In genomic region chr10:99593312-99593711, GRCh38 we compare ENCODE assay signal across 18 cellular contexts. TPM values are rescaled to one million over a fixed set of nuclear protein-coding genes. Genes with fewer than 3 reads are reported as not detected.
A peak's percentile ranks its signal among the peaks of the same experiment; 100 is the strongest.
DNase-seq lines count a peak whose midpoint lies in the region; ATAC-seq, FAIRE-seq and TF ChIP-seq lines count a peak whose summit lies in the region.
"Had no signal": no experiment of that assay in that cellular context is flagged by ENCODE, and none has a peak within 500 bp of the region (broad histone marks: within the 10 kb centered on the region; RNA-seq: fewer than 3 reads in every experiment).

No MANE protein-coding gene starts in this region.

- POLR2A ChIA-PET in HepG2 (lab: Yijun Ruan, JAX): no interaction called here
- POLR2A ChIA-PET in CD4-positive, alpha-beta memory T cell (lab: Charles Lee; ENCODE audit: partially characterized antibody): no interaction called here

- H3K36me3 ChIP-seq in HepG2 (replicated peaks in 1 of 2; ENCODE audit: control insufficient read depth in 1 of 2, insufficient read depth in 2 of 2, low read length in 2 of 2) (no peaks in the 10 kb centered on the region), right lobe of liver (no peaks in the 10 kb centered on the region), liver (ENCODE audit: control insufficient read depth in 4 of 4, insufficient read depth in 3 of 4, low read depth in 1 of 4, low read length in 3 of 4) (no peaks in the 10 kb centered on the region)
- H3K36me3 ChIP-seq in CD4-positive, alpha-beta memory T cell (ENCODE audit: insufficient read depth, low read length): no peaks in the 10 kb centered on the region

- H3K4me1 ChIP-seq in HepG2 (ENCODE audit: insufficient read depth, low read length): peaks cover 8% of the 10 kb centered on the region
- no peaks in the 10 kb centered on the region for H3K4me1 ChIP-seq in right lobe of liver
- H3K4me1 ChIP-seq in liver (ENCODE audit: control insufficient read depth in 4 of 4, insufficient read depth in 4 of 4, low read length in 3 of 4): no peaks in the 10 kb centered on the region
- H3K4me1 ChIP-seq in CD4-positive, alpha-beta memory T cell (ENCODE audit: insufficient read depth, low read length): no peaks in the 10 kb centered on the region

- H3K4me3 ChIP-seq in HepG2 (replicated peaks in 1 of 3; ENCODE audit: insufficient read depth in 1 of 3, low read depth in 2 of 3, low read length in 3 of 3): no peak overlapping the region
- H3K4me3 ChIP-seq in right lobe of liver: no peak overlapping the region
- no peak overlapping the region for H3K4me3 ChIP-seq in liver (ENCODE audit: low read depth in 1 of 3, low read length in 3 of 3)
- H3K4me3 ChIP-seq in CD4-positive, alpha-beta memory T cell (ENCODE audit: low read length in 2 of 2): no peak overlapping the region
- H3K4me3 ChIP-seq: SK-N-MC had no signal

- DNase-seq in HepG2 (ENCODE audit: low spot score) (peak; percentile 47), right lobe of liver (no peak), SW480 (ENCODE audit: low spot score) (peak; percentile 50), posterior cingulate gyrus (no peak)
- no peak for DNase-seq in CD4-positive, alpha-beta memory T cell
- DNase-seq in activated CD4-positive, alpha-beta T cell treated with anti-CD3 and anti-CD28 coated beads, Interleukin-2, amount 50 U/mL, for 1 hour: no peak
- DNase-seq in activated CD4-positive, alpha-beta T cell treated with anti-CD3 and anti-CD28 coated beads for 1 hour: no peak
- DNase-seq: AML-193, EL, H7, Karpas-422, NCI-H1436, NCI-H2107, NCI-H345, PC-3 had no signal

- FAIRE-seq in HepG2 (lab: Jason Lieb, UNC): no peak

- no peaks in the 10 kb centered on the region for H3K36me3 Mint-ChIP-seq in CD4-positive, alpha-beta memory T cell

- TF ChIP-seq POLR2A in HepG2 (IDR thresholded peaks at IDR 0.05; ENCODE audit: insufficient read depth in 1 of 2, low read depth in 2 of 2, low read length in 2 of 2) (no peak), right lobe of liver (IDR thresholded peaks at IDR 0.05) (no peak)

- 2% methylated on average over 5 of the region's 5 CpGs for WGBS in HepG2 (ENCODE audit: low lambda C conversion rate)
- WGBS in right lobe of liver (ENCODE audit: insufficient coverage, low coverage, low lambda C conversion rate, missing lambda C conversion rate): 45% methylated on average over 4 of the region's 5 CpGs
- WGBS in liver: 61% methylated on average over 5 of the region's 5 CpGs

- in situ Hi-C loops in HepG2 (cut with HindIII; ENCODE audit: extremely low pct_ligation_motif_present, low pct_unique_long_range_greater_than_20kb): no loop called here

- no peak overlapping the region for H2AFZ ChIP-seq in HepG2 (ENCODE audit: low read length)

- H3K9me3 ChIP-seq in HepG2 (ENCODE audit: low read length): no peaks in the 10 kb centered on the region
- no peaks in the 10 kb centered on the region for H3K9me3 ChIP-seq in right lobe of liver
- H3K9me3 ChIP-seq in liver (ENCODE audit: control insufficient read depth in 4 of 4, low read length in 3 of 4): no peaks in the 10 kb centered on the region
- H3K9me3 ChIP-seq in CD4-positive, alpha-beta memory T cell (ENCODE audit: control insufficient read depth in 1 of 2, low read length in 2 of 2): no peaks in the 10 kb centered on the region

- no peak overlapping the region for H3K9ac ChIP-seq in HepG2 (ENCODE audit: insufficient read depth, low read depth, low read length)
- no peak overlapping the region for H3K9ac ChIP-seq in liver (ENCODE audit: low read depth in 1 of 2, low read length in 2 of 2)

- TF ChIP-seq RAD21 in HepG2 (CRISPR knock-in tag; IDR thresholded peaks at IDR 0.05): no peak
- no peak for TF ChIP-seq RAD21 in liver (IDR thresholded peaks at IDR 0.05)

- peaks cover 0 to 6% of the 10 kb centered on the region in 2 experiments; a peak in 4 of 5 replicates for H3K27me3 ChIP-seq in HepG2 (ENCODE audit: control insufficient read depth in 1 of 2, insufficient read depth in 2 of 2, low read length in 2 of 2)
- H3K27me3 ChIP-seq in right lobe of liver: no peaks in the 10 kb centered on the region
- peaks cover 0 to 2% (median 0%) of the 10 kb centered on the region in 4 donors for H3K27me3 ChIP-seq in liver (ENCODE audit: control insufficient read depth in 4 of 4, insufficient read depth in 4 of 4, low read length in 3 of 4)
- H3K27me3 ChIP-seq in CD4-positive, alpha-beta memory T cell (ENCODE audit: insufficient read depth, low read length): no peaks in the 10 kb centered on the region

- no peak for TF ChIP-seq EP300 in HepG2 (IDR thresholded peaks at IDR 0.05; ENCODE audit: low read depth in 2 of 2, low read length in 2 of 2)
- no peak for TF ChIP-seq EP300 in HepG2 (CRISPR knock-in tag; IDR thresholded peaks at IDR 0.05; ENCODE audit: borderline replicate concordance)

- CTCF ChIA-PET in HepG2 (lab: Yijun Ruan, JAX; ENCODE audit: low intra/inter-chr PET ratio, low total read pairs): no interaction called here
- CTCF ChIA-PET in CD4-positive, alpha-beta memory T cell (lab: Charles Lee; ENCODE audit: partially characterized antibody): interaction anchor here (0.9 kb wide), 1 partner anchor 19 kb away, joined by 5 read pairs; no protein-coding TSS in a partner anchor

- H4K20me1 ChIP-seq in HepG2 (ENCODE audit: insufficient read depth, low read length): no peaks in the 10 kb centered on the region

- H3K27ac ChIP-seq in HepG2 (ENCODE audit: extremely low read length, insufficient read depth, low read length) (no peak overlapping the region), right lobe of liver (no peak overlapping the region), liver (ENCODE audit: low read depth in 1 of 2, low read length in 2 of 2) (no peak overlapping the region)
- H3K27ac ChIP-seq in CD4-positive, alpha-beta memory T cell (ENCODE audit: low read depth, low read length): no peak overlapping the region
- H3K27ac ChIP-seq: SK-N-MC had no signal

- BruUV-seq in HepG2 (replicated peaks; lab: Mats Ljungman, UMichigan): no TSS peak

- no peak overlapping the region for H3K4me3 Mint-ChIP-seq in CD4-positive, alpha-beta memory T cell

- ATAC-seq in HepG2 (no peak), right lobe of liver (no peak)
- ATAC-seq: PC-3, Right ventricle myocardium inferior had no signal

- H3K27me3 Mint-ChIP-seq in CD4-positive, alpha-beta memory T cell: peaks cover 6 to 7% of the 10 kb centered on the region in 2 donors

- H3K9me3 Mint-ChIP-seq in CD4-positive, alpha-beta memory T cell: no peaks in the 10 kb centered on the region

- H3K4me2 ChIP-seq in HepG2 (ENCODE audit: low read depth, low read length): 0 out of 2 replicates have a peak overlapping the region, but pooled peaks have one; percentile 3

- TF ChIP-seq CTCF in HepG2 (CRISPR knock-in tag; IDR thresholded peaks at IDR 0.05): no peak
- TF ChIP-seq CTCF in right lobe of liver (IDR thresholded peaks at IDR 0.05): no peak
- TF ChIP-seq CTCF in liver (IDR thresholded peaks at IDR 0.05; ENCODE audit: low read depth, low read length, missing input control): no peak

- H3K4me1 Mint-ChIP-seq in CD4-positive, alpha-beta memory T cell: no peaks in the 10 kb centered on the region

- no peak overlapping the region for H3K27ac Mint-ChIP-seq in CD4-positive, alpha-beta memory T cell

- intact Hi-C loops in HepG2 (cut with micrococcal nuclease; ENCODE audit: unreplicated experiment) (no loop called here), right lobe of liver (cut with DNase I) (no loop called here), posterior cingulate gyrus (cut with DNase I) (no loop called here)
- intact Hi-C loops in CD4-positive, alpha-beta memory T cell (cut with micrococcal nuclease): no loop called here

- no peaks in the 10 kb centered on the region for H3K79me2 ChIP-seq in HepG2 (ENCODE audit: insufficient read depth, low read length)

TF ChIP-seq in HepG2, 621 proteins besides CTCF, POLR2A, EP300 and RAD21 (continues in another document):
- TF ChIP-seq ZNF772 (CRISPR knock-in tag; IDR thresholded peaks at IDR 0.05): no peak
- peak; percentile 69; the same call in 1 of the 2 replicates for TF ChIP-seq HNF4A (CRISPR knock-in tag; IDR thresholded peaks at IDR 0.05)
- no peak for TF ChIP-seq ZNF230 (CRISPR knock-in tag; IDR thresholded peaks at IDR 0.05)

TF ChIP-seq in liver, 16 proteins besides CTCF, POLR2A, EP300 and RAD21:
- no peak for TF ChIP-seq EGR1 (IDR thresholded peaks at IDR 0.05; ENCODE audit: low read depth in 2 of 2)
- peak; percentile 35 to 48 for TF ChIP-seq HNF4A (conservative IDR thresholded peaks at IDR 0.05)

RNA-seq across cellular contexts. Expression of gene SLC25A28, which starts 26.9 kb away (rescaled TPM):
- 7.5 and 15.2 TPM in 2 replicates for total RNA-seq in HepG2 (2016; rRNA removed; fragmentation: Illumina TruSeq; extraction: Trizol)
- 5.1 and 6.8 TPM in 2 replicates for total RNA-seq in HepG2 (2016; cell fraction: cytosol; rRNA removed; fragmentation: Illumina TruSeq; extraction: Trizol; ENCODE audit: low read depth)
- total RNA-seq in HepG2 (2016; cell fraction: insoluble cytoplasmic fraction; rRNA removed; fragmentation: Illumina TruSeq; extraction: Trizol): 9.3 and 17.7 TPM in 2 replicates
- 10.0 and 10.5 TPM in 2 replicates for total RNA-seq in HepG2 (2016; cell fraction: membrane; rRNA removed; fragmentation: Illumina TruSeq; extraction: Trizol)
- 21.1 and 22.5 TPM in 2 replicates for total RNA-seq in HepG2 (2016; cell fraction: nucleus; rRNA removed; fragmentation: Illumina TruSeq; extraction: Trizol)
- polyA plus RNA-seq in HepG2 (2011; rRNA removed): 41.0 and 48.5 TPM in 2 replicates
- 15.0 and 16.1 TPM in 2 replicates for polyA plus RNA-seq in HepG2 (2011; cell fraction: cytosol; rRNA removed)
- 109 and 122 TPM in 2 replicates for polyA plus RNA-seq in HepG2 (2011; cell fraction: nucleus; rRNA removed)
- polyA plus RNA-seq in HepG2 (2012): 17.1 and 20.2 TPM in 2 replicates
- 7.0 and 7.2 TPM in 2 replicates for polyA plus RNA-seq in HepG2 (2016; cell fraction: cytosol; fragmentation: Illumina TruSeq; extraction: Trizol; ENCODE audit: low read depth)
- 13.2 and 14.7 TPM in 2 replicates for polyA plus RNA-seq in HepG2 (2016; cell fraction: insoluble cytoplasmic fraction; fragmentation: Illumina TruSeq; extraction: Trizol; ENCODE audit: low read depth)
- 10.4 and 11.7 TPM in 2 replicates for polyA plus RNA-seq in HepG2 (2016; cell fraction: membrane; fragmentation: Illumina TruSeq; extraction: Trizol; ENCODE audit: low read depth)
- polyA plus RNA-seq in HepG2 (2016; cell fraction: nucleus; fragmentation: Illumina TruSeq; extraction: Trizol; ENCODE audit: insufficient read depth, low read depth): 79.4 and 79.5 TPM in 2 replicates
- polyA minus RNA-seq in HepG2 (2011; rRNA and poly(A)+ RNA removed; ENCODE audit: low replicate concordance): 22.7 and 72.0 TPM in 2 replicates
- polyA minus RNA-seq in HepG2 (2011; cell fraction: cytosol; rRNA and poly(A)+ RNA removed): 6.4 and 7.2 TPM in 2 replicates
- polyA minus RNA-seq in HepG2 (2011; cell fraction: nucleus; rRNA and poly(A)+ RNA removed): 23.7 and 24.9 TPM in 2 replicates
- total RNA-seq in right lobe of liver: 10 to 100 TPM; 17.1 to 33.8 (median 23.4) TPM
- total RNA-seq in liver: 10 to 100 TPM; 15.3 to 18.2 TPM
- polyA plus RNA-seq in liver: 10 to 100 TPM; 11.8 to 28.6 TPM
- 10 to 100 TPM; 85.7 to 91.9 TPM for total RNA-seq in CD4-positive, alpha-beta memory T cell
- polyA plus RNA-seq in CD4-positive, alpha-beta memory T cell: 10 to 100 TPM; 19.4 to 34.2 TPM

Comparison
In these comparisons a context has a peak if more than half of its experiments do, and no peak if none do; other contexts are left out.
1. DNase-seq: peak in HepG2 (single experiment) and SW480 (single experiment); none in right lobe of liver (0 of 3), CD4-positive, alpha-beta memory T cell (0 of 5), activated CD4-positive, alpha-beta T cell treated with anti-CD3 and anti-CD28 coated beads, Interleukin-2, amount 50 U/mL, for 1 hour (single experiment), activated CD4-positive, alpha-beta T cell treated with anti-CD3 and anti-CD28 coated beads for 1 hour (single experiment) and posterior cingulate gyrus (0 of 10).